ENCODE assay signal across 23 cellular contexts in the genomic region with DNA sequence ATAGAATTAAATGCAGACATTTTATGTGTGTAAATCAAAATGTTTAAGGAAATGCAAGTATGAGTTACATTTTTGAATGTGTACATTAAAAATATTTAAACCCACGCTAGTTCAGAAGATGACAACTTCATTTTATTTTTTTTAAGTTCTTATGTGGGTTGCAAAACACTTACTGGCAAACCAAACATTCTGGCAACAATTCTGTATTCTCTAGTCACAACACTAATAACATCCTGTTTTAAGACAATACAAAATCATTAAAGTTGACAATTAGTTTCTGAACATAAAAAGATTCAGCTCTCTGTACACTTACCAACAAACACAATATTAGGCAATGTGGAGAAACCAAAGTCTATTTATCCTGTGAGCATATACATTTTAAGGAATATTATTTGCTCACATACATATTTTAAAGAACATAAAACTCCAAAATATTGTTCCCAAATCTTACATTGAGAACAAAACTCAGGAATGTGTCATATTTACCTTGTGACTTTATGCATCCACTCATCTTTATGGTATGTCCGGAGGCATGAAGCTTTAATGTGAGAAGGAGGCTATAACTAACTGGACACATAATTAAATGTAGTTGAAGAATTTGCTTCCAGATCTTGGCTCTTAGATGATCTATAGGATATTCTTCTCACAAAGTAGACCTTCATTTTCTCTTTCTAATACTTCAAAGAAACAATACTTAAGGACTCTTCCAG.
"Had no signal": no experiment of that assay in that cellular context is flagged by ENCODE, and none has a peak within 500 bp of the region (broad histone marks: within the 10 kb centered on the region; RNA-seq: fewer than 3 reads in every experiment).

No MANE protein-coding gene starts in this region.

- H3K9me3 Mint-ChIP-seq: activated CD4-positive, alpha-beta memory T cell treated with anti-CD3 and anti-CD28 coated beads for 36 hours; activated naive CD8-positive, alpha-beta T cell treated with anti-CD3 and anti-CD28 coated beads, Interleukin-2, amount 50 U/mL, for 24 hours; endodermal cell; nephron had no signal

- H3K4me1 Mint-ChIP-seq: activated B cell treated with CpG ODN at 0.5 μM for 24 hours; activated naive CD4-positive, alpha-beta T cell treated with anti-CD3 and anti-CD28 coated beads, Interleukin-2, amount 10 ng/mL, durations not matched to agents 7 days and 5 days; activated naive CD8-positive, alpha-beta T cell treated with anti-CD3 and anti-CD28 coated beads, Interleukin-2, amount 50 U/mL, for 24 hours had no signal

- H3K36me3 Mint-ChIP-seq: activated CD4-positive, alpha-beta memory T cell treated with anti-CD3 and anti-CD28 coated beads for 36 hours; activated naive CD4-positive, alpha-beta T cell treated with anti-CD3 and anti-CD28 coated beads, Interleukin-2, amount 10 ng/mL, durations not matched to agents 7 days and 5 days had no signal

- H3K36me3 ChIP-seq: ascending aorta, cardiac muscle cell, gastrocnemius medialis, left lung, sigmoid colon, tibial artery had no signal

- H3K4me3 ChIP-seq: ascending aorta, cardiac muscle cell, gastrocnemius medialis, left lung, sigmoid colon, tibial artery had no signal

- H3K4me1 ChIP-seq: ascending aorta, left lung, tibial artery had no signal

- H3K27ac ChIP-seq: ascending aorta, cardiac muscle cell, gastrocnemius medialis, left lung, tibial artery had no signal

- H3K9me3 ChIP-seq: ascending aorta, gastrocnemius medialis, left lung, sigmoid colon, tibial artery had no signal

- H3K27me3 ChIP-seq: ascending aorta, cardiac muscle cell, gastrocnemius medialis, left lung, sigmoid colon, tibial artery had no signal

- H3K27me3 Mint-ChIP-seq: activated B cell treated with CpG ODN at 0.5 μM for 24 hours; activated CD4-positive, alpha-beta memory T cell treated with anti-CD3 and anti-CD28 coated beads for 36 hours; activated naive CD4-positive, alpha-beta T cell treated with anti-CD3 and anti-CD28 coated beads, Interleukin-2, amount 10 ng/mL, durations not matched to agents 7 days and 5 days; activated naive CD8-positive, alpha-beta T cell treated with anti-CD3 and anti-CD28 coated beads, Interleukin-2, amount 50 U/mL, for 24 hours; activated T-cell treated with anti-CD3 and anti-CD28 coated beads, Interleukin-2, amount 50 U/mL, for 24 hours had no signal

- H3K4me3 Mint-ChIP-seq: activated B cell treated with CpG ODN at 0.5 μM for 24 hours; activated CD4-positive, alpha-beta memory T cell treated with anti-CD3 and anti-CD28 coated beads for 36 hours; activated naive CD4-positive, alpha-beta T cell treated with anti-CD3 and anti-CD28 coated beads, Interleukin-2, amount 10 ng/mL, durations not matched to agents 7 days and 5 days; activated naive CD8-positive, alpha-beta T cell treated with anti-CD3 and anti-CD28 coated beads, Interleukin-2, amount 50 U/mL, for 24 hours; activated T-cell treated with anti-CD3 and anti-CD28 coated beads, Interleukin-2, amount 50 U/mL, for 24 hours; endodermal cell; nephron had no signal

- DNase-seq: activated B cell treated with CpG ODN at 0.5 μM for 24 hours; activated CD4-positive, alpha-beta memory T cell treated with anti-CD3 and anti-CD28 coated beads for 36 hours; activated CD4-positive, alpha-beta T cell treated with anti-CD3 and anti-CD28 coated beads for 4 hours; activated naive CD4-positive, alpha-beta T cell treated with anti-CD3 and anti-CD28 coated beads, Interleukin-2, amount 10 ng/mL, durations not matched to agents 7 days and 5 days; activated naive CD8-positive, alpha-beta T cell treated with anti-CD3 and anti-CD28 coated beads, Interleukin-2, amount 50 U/mL, for 24 hours; activated T-cell treated with anti-CD3 and anti-CD28 coated beads, Interleukin-2, amount 50 U/mL, for 24 hours; endodermal cell; gastrocnemius medialis; head of caudate nucleus; kidney; left lung; midbrain; sigmoid colon; stimulated activated CD4-positive, alpha-beta T cell treated with anti-CD3 and anti-CD28 coated beads, Interleukin-12 subunit alpha, Interleukin-12 subunit beta, amount 100 ng/mL, for 4 hours; stimulated activated CD4-positive, alpha-beta T cell treated with anti-CD3 and anti-CD28 coated beads, Interleukin-1b, Interleukin-23, amount 100 ng/mL, for 48 hours; stimulated activated naive CD8-positive, alpha-beta T cell treated with anti-CD3 and anti-CD28 coated beads, Interleukin-15, Interleukin-2, amounts not matched to agents 100 U/mL and 50 U/mL, for 24 hours; substantia nigra; tibial artery had no signal

- FAIRE-seq: kidney, TTC549 had no signal

- ATAC-seq: activated naive CD8-positive, alpha-beta T cell treated with anti-CD3 and anti-CD28 coated beads, Interleukin-2, amount 50 U/mL, for 24 hours; esophagus mucosa; gastrocnemius medialis; left lung; stimulated activated naive CD8-positive, alpha-beta T cell treated with anti-CD3 and anti-CD28 coated beads, Interleukin-15, Interleukin-2, amounts not matched to agents 100 U/mL and 50 U/mL, for 24 hours had no signal

- H3K27ac Mint-ChIP-seq: activated B cell treated with CpG ODN at 0.5 μM for 24 hours; activated CD4-positive, alpha-beta memory T cell treated with anti-CD3 and anti-CD28 coated beads for 36 hours; activated naive CD4-positive, alpha-beta T cell treated with anti-CD3 and anti-CD28 coated beads, Interleukin-2, amount 10 ng/mL, durations not matched to agents 7 days and 5 days; activated naive CD8-positive, alpha-beta T cell treated with anti-CD3 and anti-CD28 coated beads, Interleukin-2, amount 50 U/mL, for 24 hours; activated T-cell treated with anti-CD3 and anti-CD28 coated beads, Interleukin-2, amount 50 U/mL, for 24 hours; endodermal cell; nephron had no signal
